ENCODE assay signal across 19 cellular contexts in genomic region chr9:18427691-18428090, GRCh38. TPM values are rescaled to one million over a fixed set of nuclear protein-coding genes. Genes with fewer than 3 reads are reported as not detected.
"Had no signal": no experiment of that assay in that cellular context is flagged by ENCODE, and none has a peak within 500 bp of the region (broad histone marks: within the 10 kb centered on the region; RNA-seq: fewer than 3 reads in every experiment).

No MANE protein-coding gene starts in this region.

- H3K9me3 ChIP-seq: gastrocnemius medialis, heart left ventricle, neutrophil, sigmoid colon, spleen, testis, upper lobe of right lung had no signal

- H3K4me3 Mint-ChIP-seq: effector memory CD8-positive, alpha-beta T cell; natural killer cell; stimulated activated memory B cell treated with anti-CD40 and anti-IgM and Interleukin-4, amounts not matched to agents 10 μg/mL and 1 μg/mL and 100 μg/mL, for 72 hours had no signal

- H3K4me1 ChIP-seq: gastrocnemius medialis, spleen, upper lobe of right lung had no signal

- H3K27ac ChIP-seq: epithelial cell of prostate, gastrocnemius medialis, heart left ventricle, neutrophil, spleen, testis, upper lobe of right lung had no signal

- H3K36me3 Mint-ChIP-seq: activated naive CD4-positive, alpha-beta T cell treated with anti-CD3 and anti-CD28 coated beads, Interleukin-2, amount 50 U/mL, for 72 hours; natural killer cell; stimulated activated memory B cell treated with anti-CD40 and anti-IgM and Interleukin-4, amounts not matched to agents 10 μg/mL and 1 μg/mL and 100 μg/mL, for 72 hours had no signal

- H3K27ac Mint-ChIP-seq: activated naive CD4-positive, alpha-beta T cell treated with anti-CD3 and anti-CD28 coated beads, Interleukin-2, amount 50 U/mL, for 72 hours; effector memory CD8-positive, alpha-beta T cell; natural killer cell; stimulated activated memory B cell treated with anti-CD40 and anti-IgM and Interleukin-4, amounts not matched to agents 10 μg/mL and 1 μg/mL and 100 μg/mL, for 72 hours had no signal

- H3K4me1 Mint-ChIP-seq: natural killer cell; stimulated activated memory B cell treated with anti-CD40 and anti-IgM and Interleukin-4, amounts not matched to agents 10 μg/mL and 1 μg/mL and 100 μg/mL, for 72 hours had no signal

- H3K4me3 ChIP-seq: gastrocnemius medialis, heart left ventricle, sigmoid colon, spleen, testis, upper lobe of right lung had no signal

- H3K27me3 Mint-ChIP-seq: stimulated activated memory B cell treated with anti-CD40 and anti-IgM and Interleukin-4, amounts not matched to agents 10 μg/mL and 1 μg/mL and 100 μg/mL, for 72 hours had no signal

- ATAC-seq: activated naive CD4-positive, alpha-beta T cell treated with anti-CD3 and anti-CD28 coated beads, Interleukin-2, amount 50 U/mL, for 72 hours; effector memory CD8-positive, alpha-beta T cell; gastrocnemius medialis; natural killer cell; stimulated activated memory B cell treated with anti-CD40 and anti-IgM and Interleukin-4, amounts not matched to agents 10 μg/mL and 1 μg/mL and 100 μg/mL, for 72 hours; upper lobe of right lung had no signal

- DNase-seq: activated CD4-positive, alpha-beta T cell treated with anti-CD3 and anti-CD28 coated beads, Interleukin-2, amount 50 U/mL, for 1 hour; activated CD8-positive, alpha-beta memory T cell treated with anti-CD3 and anti-CD28 coated beads for 24 hours; activated CD8-positive, alpha-beta memory T cell treated with anti-CD3 and anti-CD28 coated beads, Interleukin-2, amount 50 U/mL, for 48 hours; activated gamma-delta T cell treated with Interleukin-2 at 50 U/mL for 16 hours; effector memory CD8-positive, alpha-beta T cell; gastrocnemius medialis; heart left ventricle; natural killer cell; sigmoid colon; spleen; stimulated activated CD4-positive, alpha-beta T cell treated with anti-CD3 and anti-CD28 coated beads, Interleukin-4, amount 100 ng/mL, for 4 hours; T1000; testis; upper lobe of right lung had no signal

- H3K27me3 ChIP-seq: gastrocnemius medialis, heart left ventricle, neutrophil, sigmoid colon, spleen, testis, upper lobe of right lung had no signal

- H3K9me3 Mint-ChIP-seq: natural killer cell; stimulated activated memory B cell treated with anti-CD40 and anti-IgM and Interleukin-4, amounts not matched to agents 10 μg/mL and 1 μg/mL and 100 μg/mL, for 72 hours had no signal

- H3K36me3 ChIP-seq: gastrocnemius medialis, heart left ventricle, neutrophil, sigmoid colon, spleen, upper lobe of right lung had no signal

RNA-seq across cellular contexts. Expression of gene ADAMTSL1, which starts 46.3 kb away (rescaled TPM):
- total RNA-seq: activated naive CD4-positive, alpha-beta T cell treated with anti-CD3 and anti-CD28 coated beads, Interleukin-2, amount 50 U/mL, for 72 hours; natural killer cell; T-helper 1 cell treated with Interleukin-12 subunit alpha and Interleukin-12 subunit beta and Interleukin-4 antibody, amounts not matched to agents 30 ng/mL and 1 ng/mL, for 36 hours had no signal
